Comparison of ENCODE assay signal across 12 cellular contexts in the genomic region with DNA sequence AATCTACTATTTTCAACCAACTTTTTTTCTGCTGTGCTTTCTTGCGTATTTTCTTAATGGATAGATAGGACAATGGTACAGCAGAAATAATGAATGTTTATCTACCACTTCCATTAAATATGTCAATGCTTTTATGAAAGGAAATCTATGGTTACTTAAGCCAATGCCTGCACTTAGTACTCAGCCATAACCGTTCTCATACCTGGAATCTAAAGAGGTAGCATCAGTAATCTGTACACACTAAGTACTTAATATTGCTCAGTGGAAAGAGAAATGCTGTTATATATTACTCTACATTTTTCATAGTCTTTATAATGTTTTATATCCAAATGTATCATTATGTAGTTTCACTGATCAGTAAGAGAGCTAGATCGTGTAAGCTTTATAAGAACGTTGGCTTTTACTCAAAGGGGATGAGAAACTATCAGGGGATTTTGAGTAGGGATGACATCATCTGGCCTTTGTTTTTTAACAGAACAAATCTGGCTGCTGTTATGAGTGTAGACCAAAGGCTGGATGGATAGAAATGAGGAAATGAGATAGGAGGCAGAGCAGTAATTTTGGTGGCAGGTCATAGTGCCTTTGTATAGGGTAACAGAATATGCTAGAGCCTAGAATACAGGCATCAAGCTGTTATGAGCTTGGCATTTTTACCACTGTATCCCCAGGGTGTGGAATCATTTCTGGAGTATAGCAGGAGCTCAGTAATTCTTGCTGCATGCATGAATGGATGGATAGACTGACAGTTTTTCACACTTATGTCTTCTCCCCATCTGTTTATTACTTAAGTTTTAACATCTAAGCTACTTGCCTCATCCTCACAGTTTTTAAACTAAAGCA.
DNase-seq lines count a peak whose midpoint lies in the region; ATAC-seq and TF ChIP-seq lines count a peak whose summit lies in the region.
"Had no signal": no experiment of that assay in that cellular context is flagged by ENCODE, and none has a peak within 500 bp of the region (broad histone marks: within the 10 kb centered on the region; RNA-seq: fewer than 3 reads in every experiment).

No MANE protein-coding gene starts in this region.

- DNase-seq in GM10266 (ENCODE audit: extremely low spot score) (peak; percentile 44), NOMO-1 (lab: John Stamatoyannopoulos, UW; ENCODE audit: unreplicated experiment in 2 of 2) (peak; percentile 6 to 24), DMS153 treated with DMSO at 0.1 percent for 48 hours (lab: John Stamatoyannopoulos, UW; ENCODE audit: unreplicated experiment) (no peak), NCI-H2081 treated with DMSO at 0.1 percent for 48 hours (lab: John Stamatoyannopoulos, UW) (no peak), HCEC 1CT (no peak)
- no peak for DNase-seq in T-helper 2 cell treated with Interferon-gamma antibody and Interleukin-4, amounts not matched to agents 5 μg/mL and 100 μg/mL, for 36 hours (ENCODE audit: low spot score)
- DNase-seq: adrenal gland; CD8-positive, alpha-beta T cell; NCI-H2029 treated with DMSO at 0.1 percent for 48 hours; testis had no signal

- no peaks in the 10 kb centered on the region for H3K36me3 Mint-ChIP-seq in T-helper 2 cell treated with Interferon-gamma antibody and Interleukin-4, amounts not matched to agents 5 μg/mL and 100 μg/mL, for 36 hours (ENCODE audit: low read depth)
- H3K36me3 Mint-ChIP-seq: CD8-positive, alpha-beta T cell had no signal

- ATAC-seq in GM19397 (IDR thresholded peaks at IDR 0.05; ENCODE audit: unreplicated experiment) (peak; percentile 98), HG02973 (IDR thresholded peaks at IDR 0.05; ENCODE audit: unreplicated experiment) (peak; percentile 99)
- ATAC-seq: CD8-positive, alpha-beta T cell had no signal

- TF ChIP-seq CTCF in GM10266 (IDR thresholded peaks at IDR 0.05; ENCODE audit: control insufficient read depth, insufficient read depth, low read depth, missing control alignments) = no peak

- H3K27ac Mint-ChIP-seq in T-helper 2 cell treated with Interferon-gamma antibody and Interleukin-4, amounts not matched to agents 5 μg/mL and 100 μg/mL, for 36 hours = no peak overlapping the region
- H3K27ac Mint-ChIP-seq: CD8-positive, alpha-beta T cell had no signal

- peaks cover 3% of the 10 kb centered on the region for H3K9me3 Mint-ChIP-seq in T-helper 2 cell treated with Interferon-gamma antibody and Interleukin-4, amounts not matched to agents 5 μg/mL and 100 μg/mL, for 36 hours

- H3K27me3 Mint-ChIP-seq in T-helper 2 cell treated with Interferon-gamma antibody and Interleukin-4, amounts not matched to agents 5 μg/mL and 100 μg/mL, for 36 hours (ENCODE audit: low read depth) = no peaks in the 10 kb centered on the region

- no peak overlapping the region for H3K4me3 Mint-ChIP-seq in T-helper 2 cell treated with Interferon-gamma antibody and Interleukin-4, amounts not matched to agents 5 μg/mL and 100 μg/mL, for 36 hours
- H3K4me3 Mint-ChIP-seq: CD8-positive, alpha-beta T cell had no signal

- H3K4me1 Mint-ChIP-seq in T-helper 2 cell treated with Interferon-gamma antibody and Interleukin-4, amounts not matched to agents 5 μg/mL and 100 μg/mL, for 36 hours (ENCODE audit: low read depth) = peaks cover 2% of the 10 kb centered on the region

Comparison
In these comparisons a context has a peak if more than half of its experiments do, and no peak if none do; other contexts are left out.
1. DNase-seq: peak in GM10266 (single experiment) and NOMO-1 (2 of 2); none in T-helper 2 cell treated with Interferon-gamma antibody and Interleukin-4, amounts not matched to agents 5 μg/mL and 100 μg/mL, for 36 hours (single experiment), DMS153 treated with DMSO at 0.1 percent for 48 hours (single experiment), NCI-H2081 treated with DMSO at 0.1 percent for 48 hours (single experiment) and HCEC 1CT (single experiment).